29 cellular contexts compared by ENCODE assay signal in genomic region chr2:38032946-38033345, GRCh38.
"Had no signal": no experiment of that assay in that cellular context is flagged by ENCODE, and none has a peak within 500 bp of the region (broad histone marks: within the 10 kb centered on the region; RNA-seq: fewer than 3 reads in every experiment).

No MANE protein-coding gene starts in this region.

- H3K4me3 ChIP-seq: coronary artery, dorsolateral prefrontal cortex, gastrocnemius medialis, heart left ventricle had no signal

- ATAC-seq: activated CD4-positive, alpha-beta T cell treated with anti-CD3 and anti-CD28 coated beads for 36 hours; activated CD8-positive, alpha-beta memory T cell treated with anti-CD3 and anti-CD28 coated beads, Interleukin-2, amount 10 ng/mL, durations not matched to agents 7 days and 5 days; activated CD8-positive, alpha-beta T cell treated with anti-CD3 and anti-CD28 coated beads, Interleukin-2, amount 10 ng/mL, durations not matched to agents 7 days and 5 days; activated naive CD4-positive, alpha-beta T cell treated with anti-CD3 and anti-CD28 coated beads, Interleukin-2, amount 50 U/mL, for 72 hours; activated T-cell treated with anti-CD3 and anti-CD28 coated beads, Interleukin-2, amount 50 U/mL, for 72 hours; esophagus mucosa; foreskin keratinocyte; gastrocnemius medialis; heart left ventricle; T-helper 17 cell had no signal

- H3K9me3 ChIP-seq: gastrocnemius medialis, heart left ventricle had no signal

- DNase-seq: activated CD4-positive, alpha-beta memory T cell treated with anti-CD3 and anti-CD28 coated beads for 36 hours; activated CD4-positive, alpha-beta T cell treated with anti-CD3 and anti-CD28 coated beads for 36 hours; activated CD4-positive, alpha-beta T cell treated with anti-CD3 and anti-CD28 coated beads, Interleukin-2, amount 10 ng/mL, durations not matched to agents 24 days and 14 days; activated CD4-positive, CD25-positive, alpha-beta regulatory T cell; activated CD4-positive, CD25-positive, alpha-beta regulatory T cell treated with anti-CD3 and anti-CD28 coated beads, Interleukin-2, amount 50 U/mL, for 72 hours; activated CD8-positive, alpha-beta memory T cell treated with anti-CD3 and anti-CD28 coated beads, Interleukin-2, amount 10 ng/mL, durations not matched to agents 7 days and 5 days; activated CD8-positive, alpha-beta memory T cell treated with anti-CD3 and anti-CD28 coated beads, Interleukin-2, amount 50 U/mL, for 4 hours; activated CD8-positive, alpha-beta T cell treated with anti-CD3 and anti-CD28 coated beads, Interleukin-2, amount 10 ng/mL, durations not matched to agents 7 days and 5 days; activated gamma-delta T cell; activated naive CD4-positive, alpha-beta T cell; activated naive CD4-positive, alpha-beta T cell treated with anti-CD3 and anti-CD28 coated beads, Interleukin-2, amount 10 ng/mL, durations not matched to agents 7 days and 5 days; activated naive CD8-positive, alpha-beta T cell treated with anti-CD3 and anti-CD28 coated beads, Interleukin-2, amount 10 ng/mL, durations not matched to agents 7 days and 5 days; activated T-cell treated with anti-CD3 and anti-CD28 coated beads, Interleukin-2, amount 50 U/mL, for 24 hours; activated T-cell treated with anti-CD3 and anti-CD28 coated beads, Interleukin-2, amount 50 U/mL, for 72 hours; anterior cingulate cortex; brain microvascular endothelial cell; dorsolateral prefrontal cortex; effector memory CD4-positive, alpha-beta T cell; endodermal cell; foreskin keratinocyte; gastrocnemius medialis; glutamatergic neuron; heart left ventricle; T-helper 17 cell; T1000 had no signal

- H3K4me1 ChIP-seq: foreskin keratinocyte had no signal

- H3K36me3 ChIP-seq: brain microvascular endothelial cell, gastrocnemius medialis, heart left ventricle had no signal

- H3K27ac ChIP-seq: brain microvascular endothelial cell, coronary artery, dorsolateral prefrontal cortex, foreskin keratinocyte, gastrocnemius medialis, heart left ventricle had no signal

- FAIRE-seq: bronchial epithelial cell had no signal

- H3K27me3 ChIP-seq: brain microvascular endothelial cell had no signal
